ENCODE assay signal across 19 cellular contexts in the genomic region with DNA sequence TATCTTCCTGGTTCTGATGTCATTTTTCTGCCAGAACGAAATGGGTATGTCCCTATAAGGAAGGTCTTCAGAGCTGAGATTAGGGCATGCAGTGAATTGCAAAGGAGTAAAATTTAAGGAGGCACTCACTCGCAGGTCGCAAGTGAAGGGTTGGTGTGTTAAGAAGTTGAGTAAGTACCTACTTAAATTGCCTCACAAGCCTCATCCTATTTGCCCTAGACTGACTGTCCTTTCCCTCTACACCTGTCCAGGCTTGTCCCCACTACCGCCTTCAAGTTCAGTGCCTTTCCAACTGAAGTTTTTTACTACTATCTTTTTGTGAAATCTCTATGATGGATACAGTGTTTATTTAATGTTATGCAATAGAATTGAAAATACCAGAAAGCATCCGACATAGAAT.
"Had no signal": no experiment of that assay in that cellular context is flagged by ENCODE, and none has a peak within 500 bp of the region (broad histone marks: within the 10 kb centered on the region; RNA-seq: fewer than 3 reads in every experiment).

No MANE protein-coding gene starts in this region.

- H3K4me3 Mint-ChIP-seq: activated naive CD8-positive, alpha-beta T cell; memory B cell; stimulated activated memory B cell treated with anti-CD40 and anti-IgM and Interleukin-4, amounts not matched to agents 10 μg/mL and 1 μg/mL and 100 μg/mL, for 72 hours had no signal

- H3K36me3 Mint-ChIP-seq: activated naive CD8-positive, alpha-beta T cell; memory B cell; stimulated activated memory B cell treated with anti-CD40 and anti-IgM and Interleukin-4, amounts not matched to agents 10 μg/mL and 1 μg/mL and 100 μg/mL, for 72 hours had no signal

- ATAC-seq: gastrocnemius medialis; heart left ventricle; left ventricle myocardium superior; mucosa of descending colon; naive thymus-derived CD4-positive, alpha-beta T cell; stimulated activated memory B cell treated with anti-CD40 and anti-IgM and Interleukin-4, amounts not matched to agents 10 μg/mL and 1 μg/mL and 100 μg/mL, for 72 hours had no signal

- H3K27ac Mint-ChIP-seq: activated naive CD8-positive, alpha-beta T cell; memory B cell; stimulated activated memory B cell treated with anti-CD40 and anti-IgM and Interleukin-4, amounts not matched to agents 10 μg/mL and 1 μg/mL and 100 μg/mL, for 72 hours had no signal

- H3K36me3 ChIP-seq: cardiac muscle cell, gastrocnemius medialis, heart left ventricle, neutrophil, spleen, thyroid gland, WERI-Rb-1 had no signal

- H3K27ac ChIP-seq: cardiac muscle cell, gastrocnemius medialis, heart left ventricle, neutrophil, parathyroid adenoma, spleen, thyroid gland, WERI-Rb-1 had no signal

- H3K9ac ChIP-seq: parathyroid adenoma had no signal

- H3K4me1 ChIP-seq: gastrocnemius medialis, heart left ventricle, parathyroid adenoma, spleen, thyroid gland had no signal

- H2AFZ ChIP-seq: parathyroid adenoma had no signal

- H3K4me3 ChIP-seq: cardiac muscle cell, gastrocnemius medialis, heart left ventricle, mucosa of descending colon, spleen, thyroid gland had no signal

- H3K27me3 ChIP-seq: cardiac muscle cell, gastrocnemius medialis, heart left ventricle, neutrophil, spleen, thyroid gland had no signal

- H3K9me3 ChIP-seq: gastrocnemius medialis, heart left ventricle, mucosa of descending colon, neutrophil, spleen, thyroid gland had no signal

- H3K9me3 Mint-ChIP-seq: stimulated activated memory B cell treated with anti-CD40 and anti-IgM and Interleukin-4, amounts not matched to agents 10 μg/mL and 1 μg/mL and 100 μg/mL, for 72 hours had no signal

- H3K79me2 ChIP-seq: parathyroid adenoma had no signal

- H3K27me3 Mint-ChIP-seq: activated naive CD8-positive, alpha-beta T cell; memory B cell; stimulated activated memory B cell treated with anti-CD40 and anti-IgM and Interleukin-4, amounts not matched to agents 10 μg/mL and 1 μg/mL and 100 μg/mL, for 72 hours had no signal

- DNase-seq: activated CD4-positive, alpha-beta T cell treated with anti-CD3 and anti-CD28 coated beads for 1 hour; activated CD4-positive, alpha-beta T cell treated with anti-CD3 and anti-CD28 coated beads, Interleukin-2, amount 50 U/mL, for 48 hours; activated gamma-delta T cell; gastrocnemius medialis; heart left ventricle; left ventricle myocardium superior; mucosa of descending colon; naive thymus-derived CD4-positive, alpha-beta T cell; spleen; stimulated activated CD4-positive, alpha-beta T cell treated with anti-CD3 and anti-CD28 coated beads, Interleukin-4, amount 100 ng/mL, for 4 hours; SW 1271; thyroid gland; WERI-Rb-1 had no signal

- H3K4me1 Mint-ChIP-seq: memory B cell; stimulated activated memory B cell treated with anti-CD40 and anti-IgM and Interleukin-4, amounts not matched to agents 10 μg/mL and 1 μg/mL and 100 μg/mL, for 72 hours had no signal
